25 cellular contexts compared by ENCODE assay signal in genomic region chr4:168648494-168648893, GRCh38.
"Had no signal": no experiment of that assay in that cellular context is flagged by ENCODE, and none has a peak within 500 bp of the region (broad histone marks: within the 10 kb centered on the region; RNA-seq: fewer than 3 reads in every experiment).

No MANE protein-coding gene starts in this region.

- ATAC-seq: activated CD8-positive, alpha-beta memory T cell treated with anti-CD3 and anti-CD28 coated beads, Interleukin-2, amount 10 ng/mL, durations not matched to agents 7 days and 5 days; gastroesophageal sphincter; left ventricle myocardium superior; natural killer cell; stimulated activated effector memory CD8-positive, alpha-beta T cell treated with anti-CD3 and anti-CD28 coated beads, Interleukin-12 subunit alpha, Interleukin-12 subunit beta, amount 100 ng/mL, for 72 hours had no signal

- H3K4me3 ChIP-seq: breast epithelium, gastroesophageal sphincter, heart left ventricle, skin epidermis, thoracic aorta, upper lobe of left lung had no signal

- H3K4me1 Mint-ChIP-seq: activated B cell treated with CpG ODN at 0.5 μM for 24 hours; activated CD4-positive, alpha-beta memory T cell treated with anti-CD3 and anti-CD28 coated beads, Interleukin-2, amount 10 ng/mL, durations not matched to agents 7 days and 5 days; activated CD8-positive, alpha-beta memory T cell treated with anti-CD3 and anti-CD28 coated beads, Interleukin-2, amount 10 ng/mL, durations not matched to agents 7 days and 5 days; memory B cell; natural killer cell; stimulated activated effector memory CD8-positive, alpha-beta T cell treated with anti-CD3 and anti-CD28 coated beads, Interleukin-12 subunit alpha, Interleukin-12 subunit beta, amount 100 ng/mL, for 72 hours had no signal

- H3K4me1 ChIP-seq: breast epithelium, upper lobe of left lung had no signal

- H3K27ac ChIP-seq: breast epithelium, gastroesophageal sphincter, heart left ventricle, neutrophil, skin epidermis, thoracic aorta, upper lobe of left lung had no signal

- H3K4me3 Mint-ChIP-seq: activated B cell treated with CpG ODN at 0.5 μM for 24 hours; activated CD4-positive, alpha-beta memory T cell treated with anti-CD3 and anti-CD28 coated beads, Interleukin-2, amount 10 ng/mL, durations not matched to agents 7 days and 5 days; activated CD8-positive, alpha-beta memory T cell treated with anti-CD3 and anti-CD28 coated beads, Interleukin-2, amount 10 ng/mL, durations not matched to agents 7 days and 5 days; memory B cell; natural killer cell; stimulated activated effector memory CD8-positive, alpha-beta T cell treated with anti-CD3 and anti-CD28 coated beads, Interleukin-12 subunit alpha, Interleukin-12 subunit beta, amount 100 ng/mL, for 72 hours had no signal

- H3K9me3 Mint-ChIP-seq: activated B cell treated with CpG ODN at 0.5 μM for 24 hours; activated CD4-positive, alpha-beta memory T cell treated with anti-CD3 and anti-CD28 coated beads, Interleukin-2, amount 10 ng/mL, durations not matched to agents 7 days and 5 days; activated T-helper 2 cell treated with anti-CD3 and anti-CD28 coated beads, Interferon-gamma antibody, Interleukin-2, Interleukin-4, amounts not matched to agents 10 μg/mL and 5 μg/mL and 100 μg/mL, durations not matched to agents 14 hours and 24 hours and 36 hours; memory B cell; natural killer cell; stimulated activated effector memory CD8-positive, alpha-beta T cell treated with anti-CD3 and anti-CD28 coated beads, Interleukin-12 subunit alpha, Interleukin-12 subunit beta, amount 100 ng/mL, for 72 hours had no signal

- DNase-seq: activated B cell treated with CpG ODN at 0.5 μM for 24 hours; activated CD4-positive, alpha-beta memory T cell treated with anti-CD3 and anti-CD28 coated beads, Interleukin-2, amount 10 ng/mL, durations not matched to agents 7 days and 5 days; activated CD4-positive, alpha-beta T cell treated with anti-CD3 and anti-CD28 coated beads for 4 hours; activated CD8-positive, alpha-beta memory T cell treated with anti-CD3 and anti-CD28 coated beads, Interleukin-2, amount 10 ng/mL, durations not matched to agents 7 days and 5 days; activated naive CD4-positive, alpha-beta T cell treated with Interleukin-2 at 50 U/mL for 16 hours; activated T-cell treated with anti-CD3 and anti-CD28 coated beads, Interleukin-2, amount 50 U/mL, for 1 hour; anterior cingulate cortex; cortex of kidney; heart left ventricle; left ventricle myocardium superior; natural killer cell; retina; stimulated activated CD4-positive, alpha-beta T cell treated with anti-CD3 and anti-CD28 coated beads, Interleukin-15, amount 100 ng/mL, for 24 hours; stimulated activated CD4-positive, alpha-beta T cell treated with anti-CD3 and anti-CD28 coated beads, Interleukin-4, amount 100 ng/mL, for 1 hour; T-helper 1 cell; T-helper 9 cell; upper lobe of left lung had no signal

- H3K27ac Mint-ChIP-seq: activated B cell treated with CpG ODN at 0.5 μM for 24 hours; activated CD4-positive, alpha-beta memory T cell treated with anti-CD3 and anti-CD28 coated beads, Interleukin-2, amount 10 ng/mL, durations not matched to agents 7 days and 5 days; activated CD8-positive, alpha-beta memory T cell treated with anti-CD3 and anti-CD28 coated beads, Interleukin-2, amount 10 ng/mL, durations not matched to agents 7 days and 5 days; activated T-helper 2 cell treated with anti-CD3 and anti-CD28 coated beads, Interferon-gamma antibody, Interleukin-2, Interleukin-4, amounts not matched to agents 10 μg/mL and 5 μg/mL and 100 μg/mL, durations not matched to agents 14 hours and 24 hours and 36 hours; memory B cell; natural killer cell; stimulated activated effector memory CD8-positive, alpha-beta T cell treated with anti-CD3 and anti-CD28 coated beads, Interleukin-12 subunit alpha, Interleukin-12 subunit beta, amount 100 ng/mL, for 72 hours had no signal

- H3K27me3 ChIP-seq: breast epithelium, gastroesophageal sphincter, heart left ventricle, upper lobe of left lung had no signal

- H3K36me3 ChIP-seq: breast epithelium, gastroesophageal sphincter, heart left ventricle, neutrophil, thoracic aorta, upper lobe of left lung had no signal

- H3K36me3 Mint-ChIP-seq: activated CD8-positive, alpha-beta memory T cell treated with anti-CD3 and anti-CD28 coated beads, Interleukin-2, amount 10 ng/mL, durations not matched to agents 7 days and 5 days; memory B cell; natural killer cell; stimulated activated effector memory CD8-positive, alpha-beta T cell treated with anti-CD3 and anti-CD28 coated beads, Interleukin-12 subunit alpha, Interleukin-12 subunit beta, amount 100 ng/mL, for 72 hours had no signal

- H3K9me3 ChIP-seq: breast epithelium, gastroesophageal sphincter, heart left ventricle, neutrophil, thoracic aorta, upper lobe of left lung had no signal
